ENCODE assay signal across 30 cellular contexts in the genomic region with DNA sequence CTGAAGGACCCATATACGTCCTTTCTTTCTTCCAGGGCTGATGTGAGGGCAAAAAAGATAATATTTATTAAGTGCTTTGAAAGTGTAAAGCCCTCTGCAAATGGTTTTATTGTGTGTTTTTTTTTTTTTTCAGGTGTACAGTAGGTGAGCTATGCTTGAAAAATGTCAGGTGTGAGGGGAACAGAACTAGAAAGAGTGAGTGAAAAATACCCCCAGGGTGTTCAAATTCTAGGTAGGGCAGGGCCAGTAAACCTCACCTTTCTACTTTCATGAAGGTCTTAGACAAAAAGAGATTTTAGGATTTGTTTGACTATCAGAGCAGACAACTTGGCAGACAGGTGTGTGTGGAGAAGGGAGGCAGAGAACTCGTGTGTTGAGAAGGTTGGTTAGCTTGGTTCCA.
"Had no signal": no experiment of that assay in that cellular context is flagged by ENCODE, and none has a peak within 500 bp of the region (broad histone marks: within the 10 kb centered on the region; RNA-seq: fewer than 3 reads in every experiment).

No MANE protein-coding gene starts in this region.

- H3K4me2 ChIP-seq: KMS-11 had no signal

- H3K27ac Mint-ChIP-seq: activated CD4-positive, alpha-beta memory T cell treated with anti-CD3 and anti-CD28 coated beads, Interleukin-2, amount 10 ng/mL, durations not matched to agents 7 days and 5 days; activated naive CD8-positive, alpha-beta T cell treated with anti-CD3 and anti-CD28 coated beads for 36 hours; activated T-cell treated with anti-CD3 and anti-CD28 coated beads, Interleukin-2, amount 50 U/mL, for 72 hours; activated T-helper 17 cell treated with anti-CD3 and anti-CD28 coated beads, Interleukin-2, amount 50 U/mL, for 72 hours had no signal

- ATAC-seq: activated T-cell treated with anti-CD3 and anti-CD28 coated beads, Interleukin-2, amount 50 U/mL, for 72 hours; activated T-helper 17 cell treated with anti-CD3 and anti-CD28 coated beads, Interleukin-2, amount 50 U/mL, for 72 hours had no signal

- H3K4me1 Mint-ChIP-seq: activated CD4-positive, alpha-beta memory T cell treated with anti-CD3 and anti-CD28 coated beads, Interleukin-2, amount 10 ng/mL, durations not matched to agents 7 days and 5 days; activated naive CD8-positive, alpha-beta T cell treated with anti-CD3 and anti-CD28 coated beads for 36 hours; activated T-helper 17 cell treated with anti-CD3 and anti-CD28 coated beads, Interleukin-2, amount 50 U/mL, for 72 hours had no signal

- H3K27me3 ChIP-seq: ascending aorta, SJCRH30 had no signal

- H3K4me3 Mint-ChIP-seq: activated CD4-positive, alpha-beta memory T cell treated with anti-CD3 and anti-CD28 coated beads, Interleukin-2, amount 10 ng/mL, durations not matched to agents 7 days and 5 days; activated naive CD8-positive, alpha-beta T cell treated with anti-CD3 and anti-CD28 coated beads for 36 hours; activated T-cell treated with anti-CD3 and anti-CD28 coated beads, Interleukin-2, amount 50 U/mL, for 72 hours; activated T-helper 17 cell treated with anti-CD3 and anti-CD28 coated beads, Interleukin-2, amount 50 U/mL, for 72 hours had no signal

- H3K9ac ChIP-seq: KMS-11 had no signal

- H3K36me3 Mint-ChIP-seq: activated naive CD8-positive, alpha-beta T cell treated with anti-CD3 and anti-CD28 coated beads for 36 hours had no signal

- H3K4me3 ChIP-seq: ascending aorta, SJCRH30, SK-N-MC had no signal

- H3K9me3 Mint-ChIP-seq: activated CD4-positive, alpha-beta memory T cell treated with anti-CD3 and anti-CD28 coated beads, Interleukin-2, amount 10 ng/mL, durations not matched to agents 7 days and 5 days; activated naive CD8-positive, alpha-beta T cell treated with anti-CD3 and anti-CD28 coated beads for 36 hours; activated T-cell treated with anti-CD3 and anti-CD28 coated beads, Interleukin-2, amount 50 U/mL, for 72 hours; activated T-helper 17 cell treated with anti-CD3 and anti-CD28 coated beads, Interleukin-2, amount 50 U/mL, for 72 hours had no signal

- DNase-seq: activated CD4-positive, alpha-beta memory T cell treated with anti-CD3 and anti-CD28 coated beads, Interleukin-2, amount 10 ng/mL, durations not matched to agents 7 days and 5 days; activated CD4-positive, alpha-beta T cell treated with anti-CD3 and anti-CD28 coated beads for 1 hour; activated CD4-positive, alpha-beta T cell treated with anti-CD3 and anti-CD28 coated beads for 48 hours; activated CD4-positive, CD25-positive, alpha-beta regulatory T cell; activated effector memory CD4-positive, alpha-beta T cell treated with anti-CD3 and anti-CD28 coated beads, Interleukin-2, amount 50 U/mL, for 16 hours; activated naive CD4-positive, alpha-beta T cell; activated naive CD4-positive, alpha-beta T cell treated with anti-CD3 and anti-CD28 coated beads, Interleukin-2, amount 50 U/mL, for 16 hours; activated naive CD8-positive, alpha-beta T cell treated with anti-CD3 and anti-CD28 coated beads for 36 hours; activated T-cell treated with anti-CD3 and anti-CD28 coated beads, Interleukin-2, amount 50 U/mL, for 1 hour; activated T-cell treated with anti-CD3 and anti-CD28 coated beads, Interleukin-2, amount 50 U/mL, for 72 hours; amygdala; MM.1S; MV-4-11; NCI-H1092; NCI-H1436 treated with DMSO at 0.1 percent for 48 hours; NCI-H1694 treated with DMSO at 0.1 percent for 48 hours; NCI-H2029; NCI-H2171; NCI-H510A; NCI-H526; NCI-H748 treated with DMSO at 0.1 percent for 48 hours; NK-92 treated with Interleukin-12 subunit alpha and Interleukin-12 subunit beta, amount 100 ng/mL, for 24 hours; SHP77; SJCRH30; T1000; WERI-Rb-1 had no signal

- H3K4me1 ChIP-seq: ascending aorta, SJCRH30 had no signal

- H3K27ac ChIP-seq: ascending aorta, KMS-11, SJCRH30, SK-N-MC, WERI-Rb-1 had no signal

- H3K9me3 ChIP-seq: ascending aorta, SJCRH30 had no signal

- H3K36me3 ChIP-seq: SJCRH30 had no signal
